In genomic region chr2:105576440-105577241, GRCh38 we compare ENCODE assay signal across 1 cellular context.
TF ChIP-seq lines count a peak whose summit lies in the region.

No MANE protein-coding gene starts in this region.

TF ChIP-seq in HepG2, 621 proteins besides CTCF, POLR2A, EP300 and RAD21 (continued from another document):
- TF ChIP-seq MTA3 (CRISPR knock-in tag; IDR thresholded peaks at IDR 0.05) (no peak), ZNF367 (CRISPR knock-in tag; IDR thresholded peaks at IDR 0.05; ENCODE audit: borderline replicate concordance) (no peak), ZNF30 (CRISPR knock-in tag; IDR thresholded peaks at IDR 0.05) (no peak), JUN (CRISPR knock-in tag; IDR thresholded peaks at IDR 0.05) (no peak), CEBPG (CRISPR knock-in tag; IDR thresholded peaks at IDR 0.05) (no peak), EED (CRISPR knock-in tag; IDR thresholded peaks at IDR 0.05) (no peak), KLF15 (CRISPR knock-in tag; IDR thresholded peaks at IDR 0.05; ENCODE audit: borderline replicate concordance) (no peak), ZNF569 (CRISPR knock-in tag; IDR thresholded peaks at IDR 0.05; ENCODE audit: borderline replicate concordance) (no peak), ZNF891 (CRISPR knock-in tag; IDR thresholded peaks at IDR 0.05) (0 out of 2 replicates have a peak, but pooled peaks have one; percentile 39), ZNF280B (CRISPR knock-in tag; IDR thresholded peaks at IDR 0.05; ENCODE audit: borderline replicate concordance) (no peak), CREBL2 (CRISPR knock-in tag; IDR thresholded peaks at IDR 0.05; ENCODE audit: borderline replicate concordance) (no peak), SMC3 (IDR thresholded peaks at IDR 0.05; ENCODE audit: low read length) (peak; percentile 67; the same call in 1 of the 2 replicates), HNF4G (IDR thresholded peaks at IDR 0.05; ENCODE audit: borderline replicate concordance, low read depth, low read length) (no peak), HNF4G (CRISPR knock-in tag; IDR thresholded peaks at IDR 0.05; ENCODE audit: borderline replicate concordance, low read depth) (no peak), ZBTB44 (CRISPR knock-in tag; IDR thresholded peaks at IDR 0.05) (no peak), ZNF644 (CRISPR knock-in tag; IDR thresholded peaks at IDR 0.05; ENCODE audit: low read depth) (no peak), IRF9 (CRISPR knock-in tag; IDR thresholded peaks at IDR 0.05; ENCODE audit: borderline replicate concordance) (no peak), STAT5B (CRISPR knock-in tag; IDR thresholded peaks at IDR 0.05) (no peak), ZBTB40 (IDR thresholded peaks at IDR 0.05) (no peak), ZBTB40 (CRISPR knock-in tag; IDR thresholded peaks at IDR 0.05) (no peak), MAFG (CRISPR knock-in tag; IDR thresholded peaks at IDR 0.05) (no peak), CENPX (CRISPR knock-in tag; IDR thresholded peaks at IDR 0.05) (no peak), ZNF383 (CRISPR knock-in tag; IDR thresholded peaks at IDR 0.05; ENCODE audit: borderline replicate concordance) (no peak), ZFP1 (CRISPR knock-in tag; IDR thresholded peaks at IDR 0.05) (no peak), ZNF18 (CRISPR knock-in tag; IDR thresholded peaks at IDR 0.05; ENCODE audit: insufficient replicate concordance) (no peak), ZNF615 (CRISPR knock-in tag; IDR thresholded peaks at IDR 0.05; ENCODE audit: borderline replicate concordance) (no peak)
